ENCODE assay signal across 27 cellular contexts in genomic region chr20:59600472-59600871, GRCh38. TPM values are rescaled to one million over a fixed set of nuclear protein-coding genes. Genes with fewer than 3 reads are reported as not detected.
"Had no signal": no experiment of that assay in that cellular context is flagged by ENCODE, and none has a peak within 500 bp of the region (broad histone marks: within the 10 kb centered on the region; RNA-seq: fewer than 3 reads in every experiment).

No MANE protein-coding gene starts in this region.

- H3K9ac ChIP-seq: SK-N-SH had no signal

- H3K9me2 ChIP-seq: SK-N-SH had no signal

- H3K4me3 ChIP-seq: ascending aorta, body of pancreas, K562, SJCRH30 had no signal

- H3K36me3 ChIP-seq: ascending aorta, SJCRH30 had no signal

- H3K4me1 ChIP-seq: SJCRH30 had no signal

- H3K9me3 ChIP-seq: ascending aorta, body of pancreas, SJCRH30, SK-N-SH had no signal

- H3K27me3 ChIP-seq: body of pancreas had no signal

- H3K27ac ChIP-seq: ascending aorta, body of pancreas, SJCRH30 had no signal

- H3K4me2 ChIP-seq: SK-N-SH had no signal

- DNase-seq: activated CD4-positive, alpha-beta T cell treated with anti-CD3 and anti-CD28 coated beads for 48 hours; activated CD4-positive, alpha-beta T cell treated with anti-CD3 and anti-CD28 coated beads, Interleukin-2, amount 50 U/mL, for 4 hours; activated CD4-positive, CD25-positive, alpha-beta regulatory T cell treated with anti-CD3 and anti-CD28 coated beads, Interleukin-2, amount 50 U/mL, for 72 hours; activated CD8-positive, alpha-beta T cell treated with anti-CD3 and anti-CD28 coated beads, Interleukin-2, amount 10 ng/mL, durations not matched to agents 7 days and 5 days; activated effector memory CD4-positive, alpha-beta T cell treated with Interleukin-2 at 50 U/mL for 16 hours; activated naive CD4-positive, alpha-beta T cell; activated T-cell treated with anti-CD3 and anti-CD28 coated beads, Interleukin-2, amount 50 U/mL, for 24 hours; amniotic stem cell; body of pancreas; central memory CD4-positive, alpha-beta T cell; NCI-H1092 treated with DMSO at 0.1 percent for 48 hours; NCI-H1417 treated with DMSO at 0.1 percent for 48 hours; NCI-H1694; NCI-H2029; NCI-H345; NCI-H510A; NCI-H526 treated with DMSO at 0.1 percent for 48 hours; NCI-H82; NK-92 treated with Interleukin-12 subunit alpha and Interleukin-12 subunit beta, amount 100 ng/mL, for 24 hours; OCI-M1; RPMI8226; SJCRH30; SK-N-SH had no signal

RNA-seq across cellular contexts. Expression of gene PHACTR3, which starts 3.9 kb away (rescaled TPM):
- total RNA-seq: activated CD8-positive, alpha-beta T cell treated with anti-CD3 and anti-CD28 coated beads, Interleukin-2, amount 10 ng/mL, durations not matched to agents 7 days and 5 days; activated T-helper 1 cell treated with anti-CD3 and anti-CD28 coated beads, Interleukin-12 subunit alpha, Interleukin-12 subunit beta, Interleukin-2, Interleukin-4 antibody, amounts not matched to agents 30 ng/mL and 10 ng/mL and 1 ng/mL, durations not matched to agents 14 hours and 24 hours and 36 hours; ascending aorta; chondrocyte; K562; SJCRH30 had no signal
- polyA plus RNA-seq: K562 had no signal
